1 cellular context compared by ENCODE assay signal in genomic region chr19:55632463-55632834, GRCh38.
TF ChIP-seq lines count a peak whose summit lies in the region.

No MANE protein-coding gene starts in this region.

TF ChIP-seq in HepG2, 621 proteins besides CTCF, POLR2A, EP300 and RAD21:
- TF ChIP-seq GTF2F1 (IDR thresholded peaks at IDR 0.05; ENCODE audit: low read length), result no peak
- TF ChIP-seq STAG1 (CRISPR knock-in tag; IDR thresholded peaks at IDR 0.05), result peak; percentile 74
- TF ChIP-seq SCMH1 (CRISPR knock-in tag; IDR thresholded peaks at IDR 0.05; ENCODE audit: borderline replicate concordance), result no peak
- TF ChIP-seq HMGXB4 (CRISPR knock-in tag; IDR thresholded peaks at IDR 0.05; ENCODE audit: borderline replicate concordance in 1 of 2, low read depth in 1 of 2), result no peak; a peak in 1 of 4 replicates
- no peak for TF ChIP-seq FOXA1 (IDR thresholded peaks at IDR 0.05)
- TF ChIP-seq FOXA1 (CRISPR knock-in tag; IDR thresholded peaks at IDR 0.05), result peak; percentile 63
- TF ChIP-seq HMG20A (CRISPR knock-in tag; IDR thresholded peaks at IDR 0.05; ENCODE audit: borderline replicate concordance), result no peak
- TF ChIP-seq POLR2G (IDR thresholded peaks at IDR 0.05; ENCODE audit: low read depth, low read length), result no peak
- TF ChIP-seq MEF2D (CRISPR knock-in tag; IDR thresholded peaks at IDR 0.05), result 0 out of 2 replicates have a peak, but pooled peaks have one; percentile 3
- TF ChIP-seq MTERF4 (CRISPR knock-in tag; IDR thresholded peaks at IDR 0.05), result 0 out of 2 replicates have a peak, but pooled peaks have one; percentile 24
- TF ChIP-seq SMC3 (IDR thresholded peaks at IDR 0.05; ENCODE audit: low read length), result peak; percentile 41
- TF ChIP-seq HNF1B (CRISPR knock-in tag; IDR thresholded peaks at IDR 0.05), result 0 out of 2 replicates have a peak, but pooled peaks have one; percentile 22
- TF ChIP-seq FOXA3 (CRISPR knock-in tag; IDR thresholded peaks at IDR 0.05), result peak; percentile 34; the same call in 1 of the 2 replicates
- no peak for TF ChIP-seq LRRFIP1 (CRISPR knock-in tag; conservative IDR thresholded peaks at IDR 0.05)
- no peak for TF ChIP-seq DR1 (CRISPR knock-in tag; IDR thresholded peaks at IDR 0.05)
- TF ChIP-seq MAZ (IDR thresholded peaks at IDR 0.05; ENCODE audit: borderline replicate concordance, low read depth, low read length), result no peak
- TF ChIP-seq MAZ (CRISPR knock-in tag; IDR thresholded peaks at IDR 0.05; ENCODE audit: low read depth), result no peak
- TF ChIP-seq GABPA (IDR thresholded peaks at IDR 0.05; ENCODE audit: low read depth, low read length), result no peak
- TF ChIP-seq GABPA (CRISPR knock-in tag; IDR thresholded peaks at IDR 0.05; ENCODE audit: low read depth), result peak; percentile 35
- no peak for TF ChIP-seq ZNF709 (CRISPR knock-in tag; IDR thresholded peaks at IDR 0.05)
